Comparison of ENCODE assay signal across 26 cellular contexts in genomic region chr5:55498466-55498865, GRCh38. TPM values are rescaled to one million over a fixed set of nuclear protein-coding genes. Genes with fewer than 3 reads are reported as not detected.
DNase-seq lines count a peak whose midpoint lies in the region; ATAC-seq, FAIRE-seq and TF ChIP-seq lines count a peak whose summit lies in the region.
"Had no signal": no experiment of that assay in that cellular context is flagged by ENCODE, and none has a peak within 500 bp of the region (broad histone marks: within the 10 kb centered on the region; RNA-seq: fewer than 3 reads in every experiment).

No MANE protein-coding gene starts in this region.

- no peak overlapping the region for H3K27ac Mint-ChIP-seq in T-cell

- BruUV-seq in HepG2 (replicated peaks; lab: Mats Ljungman, UMichigan), result no TSS peak

- TF ChIP-seq POLR2A in HepG2 (IDR thresholded peaks at IDR 0.05; ENCODE audit: insufficient read depth in 1 of 2, low read depth in 2 of 2, low read length in 2 of 2) (no peak), thyroid gland (IDR thresholded peaks at IDR 0.05) (no peak)

- no peaks in the 10 kb centered on the region for H3K9me2 ChIP-seq in GM23248 (ENCODE audit: insufficient read depth)

- H2AFZ ChIP-seq in HepG2 (ENCODE audit: low read length) (no peak overlapping the region), GM23248 (no peak overlapping the region)
- H2AFZ ChIP-seq: PC-9 had no signal

- H3K27ac ChIP-seq in HUES6 (ENCODE audit: low read depth, low read length) (0 out of 2 replicates have a peak overlapping the region, but pooled peaks have one; percentile 49), HepG2 (ENCODE audit: extremely low read length, insufficient read depth, low read length) (no peak overlapping the region), pancreas (no peak overlapping the region), GM23248 (no peak overlapping the region), thyroid gland (no peak overlapping the region)
- H3K27ac ChIP-seq: PC-9, SJCRH30 had no signal

- H3K9me3 ChIP-seq in HUES6 (ENCODE audit: control insufficient read depth, insufficient read depth, low read depth, low read length) (no peaks in the 10 kb centered on the region), HepG2 (ENCODE audit: low read length) (no peaks in the 10 kb centered on the region), pancreas (no peaks in the 10 kb centered on the region), GM23248 (ENCODE audit: low read depth) (no peaks in the 10 kb centered on the region), thyroid gland (no peaks in the 10 kb centered on the region)
- H3K9me3 ChIP-seq: SJCRH30 had no signal

- H3K79me2 ChIP-seq in HepG2 (ENCODE audit: insufficient read depth, low read length), result no peaks in the 10 kb centered on the region
- peaks cover 75% of the 10 kb centered on the region for H3K79me2 ChIP-seq in GM23248 (ENCODE audit: insufficient read depth)

- H3K36me3 ChIP-seq in HUES6 (ENCODE audit: control insufficient read depth, insufficient read depth, low read length), result no peaks in the 10 kb centered on the region
- no peaks in the 10 kb centered on the region for H3K36me3 ChIP-seq in HepG2 (replicated peaks in 1 of 2; ENCODE audit: control insufficient read depth in 1 of 2, insufficient read depth in 2 of 2, low read length in 2 of 2)
- no peaks in the 10 kb centered on the region for H3K36me3 ChIP-seq in pancreas
- H3K36me3 ChIP-seq in GM23248 (ENCODE audit: low read depth), result no peaks in the 10 kb centered on the region
- H3K36me3 ChIP-seq in thyroid gland, result no peaks in the 10 kb centered on the region
- H3K36me3 ChIP-seq: SJCRH30 had no signal

- no peaks in the 10 kb centered on the region for H3K27me3 Mint-ChIP-seq in T-cell
- H3K27me3 Mint-ChIP-seq: CD4-positive, alpha-beta memory T cell had no signal

- no peak for ATAC-seq in HepG2
- ATAC-seq in pancreas, result peak in 3 of 4 donors; percentile 39 to 73 (median 55)
- no peak for ATAC-seq in T-cell (replicated peaks in 1 of 4)
- ATAC-seq: Right ventricle myocardium inferior, SK-N-SH treated with all-trans-retinoic acid at 6 μM for 48 hours had no signal

- intact Hi-C loops in HepG2 (cut with micrococcal nuclease; ENCODE audit: unreplicated experiment) (no loop called here), pancreas (cut with DNase I) (no loop called here), thyroid gland (cut with DNase I) (no loop called here)

- no peaks in the 10 kb centered on the region for H3K27me3 ChIP-seq in HUES6 (ENCODE audit: control insufficient read depth, insufficient read depth, low read length)
- H3K27me3 ChIP-seq in HepG2 (ENCODE audit: control insufficient read depth in 1 of 2, insufficient read depth in 2 of 2, low read length in 2 of 2), result no peaks in the 10 kb centered on the region
- no peaks in the 10 kb centered on the region for H3K27me3 ChIP-seq in pancreas
- H3K27me3 ChIP-seq in GM23248 (replicated peaks; ENCODE audit: insufficient read depth), result no peaks in the 10 kb centered on the region
- no peaks in the 10 kb centered on the region for H3K27me3 ChIP-seq in thyroid gland
- H3K27me3 ChIP-seq: SJCRH30 had no signal

- H3K4me1 Mint-ChIP-seq in T-cell, result peaks cover 8 to 22% (median 22%) of the 10 kb centered on the region in 3 donors

- in situ Hi-C loops in HepG2 (cut with HindIII; ENCODE audit: extremely low pct_ligation_motif_present, low pct_unique_long_range_greater_than_20kb) (no loop called here), GM23248 (cut with MboI) (no loop called here)

- H3K4me2 ChIP-seq in HepG2 (ENCODE audit: low read depth, low read length) (no peak overlapping the region), GM23248 (ENCODE audit: unreplicated experiment) (no peak overlapping the region)
- H3K4me2 ChIP-seq: PC-9 had no signal

- TF ChIP-seq EP300 in HepG2 (IDR thresholded peaks at IDR 0.05; ENCODE audit: low read depth in 2 of 2, low read length in 2 of 2) (no peak), HepG2 (CRISPR knock-in tag; IDR thresholded peaks at IDR 0.05; ENCODE audit: borderline replicate concordance) (no peak)

- H3F3A ChIP-seq in GM23248 (ENCODE audit: insufficient read depth), result no peaks in the 10 kb centered on the region

- WGBS in HepG2 (ENCODE audit: low lambda C conversion rate), result 72% methylated on average over 2 of the region's 2 CpGs
- WGBS in pancreas, 2 donors, result 24 to 43% methylated on average over 2 of the region's 2 CpGs
- WGBS in GM23248 (ENCODE audit: low coverage in 1 of 2, low lambda C conversion rate in 2 of 2, missing lambda C conversion rate in 2 of 2), 2 experiments, result 81 to 85% methylated on average over 2 of the region's 2 CpGs
- WGBS in thyroid gland, 2 donors, result 68% methylated on average over 2 of the region's 2 CpGs

- FAIRE-seq in HepG2 (lab: Jason Lieb, UNC) (no peak), pancreas (lab: Jason Lieb, UNC) (no peak)
- FAIRE-seq: GM12892, GM19239 had no signal

- H3K4me3 Mint-ChIP-seq in T-cell, result no peak overlapping the region
- H3K4me3 Mint-ChIP-seq: CD4-positive, alpha-beta memory T cell had no signal

- H3K36me3 Mint-ChIP-seq in T-cell, result peaks cover 3% of the 10 kb centered on the region
- H3K36me3 Mint-ChIP-seq: CD4-positive, alpha-beta memory T cell had no signal

- POLR2A ChIA-PET in HepG2 (lab: Yijun Ruan, JAX), result no interaction called here
- POLR2A ChIA-PET in T-cell (lab: Charles Lee), result no interaction called here

- CTCF ChIA-PET in HepG2 (lab: Yijun Ruan, JAX; ENCODE audit: low intra/inter-chr PET ratio, low total read pairs) (no interaction called here), T-cell (lab: Charles Lee) (no interaction called here)

- TF ChIP-seq RAD21 in HepG2 (CRISPR knock-in tag; IDR thresholded peaks at IDR 0.05), result no peak

- TF ChIP-seq CTCF in HepG2 (CRISPR knock-in tag; IDR thresholded peaks at IDR 0.05) (no peak), pancreas (IDR thresholded peaks at IDR 0.05) (no peak), thyroid gland (IDR thresholded peaks at IDR 0.05) (no peak)

- H4K20me1 ChIP-seq in HepG2 (ENCODE audit: insufficient read depth, low read length) (no peaks in the 10 kb centered on the region), GM23248 (ENCODE audit: insufficient read depth) (no peaks in the 10 kb centered on the region; the same call in 1 of the 2 replicates)

- peak; percentile 22 for DNase-seq in cerebellar cortex (ENCODE audit: low spot score)
- no peak for DNase-seq in HepG2 (ENCODE audit: low spot score)
- no peak for DNase-seq in pancreas
- no peak for DNase-seq in GM23248
- DNase-seq in NCI-H1417 (lab: John Stamatoyannopoulos, UW), result no peak
- no peak for DNase-seq in thyroid gland
- DNase-seq in T-cell, result no peak
- DNase-seq: CD4-positive, alpha-beta memory T cell; COR-L47; DMS79; EL; GF-D8; H7; Kasumi-1; MV-4-11; NCI-H1105; NCI-H2029 treated with DMSO at 0.1 percent for 48 hours; NCI-H446 treated with DMSO at 0.1 percent for 48 hours; NCI-H526; PC-9; SJCRH30 had no signal

- H3K4me3 ChIP-seq in HUES6 (ENCODE audit: low read depth, low read length), result no peak overlapping the region
- no peak overlapping the region for H3K4me3 ChIP-seq in HepG2 (replicated peaks in 1 of 3; ENCODE audit: insufficient read depth in 1 of 3, low read depth in 2 of 3, low read length in 3 of 3)
- no peak overlapping the region for H3K4me3 ChIP-seq in pancreas
- no peak overlapping the region for H3K4me3 ChIP-seq in GM23248
- H3K4me3 ChIP-seq in thyroid gland (replicated peaks in 1 of 3), result no peak overlapping the region
- H3K4me3 ChIP-seq: PC-9, SJCRH30 had no signal

- H3K4me1 ChIP-seq in HUES6 (ENCODE audit: control insufficient read depth, insufficient read depth, low read length) (peaks cover 44% of the 10 kb centered on the region), HepG2 (ENCODE audit: insufficient read depth, low read length) (peaks cover 23% of the 10 kb centered on the region), pancreas (peaks cover 0 to 19% (median 12%) of the 10 kb centered on the region in 3 donors), GM23248 (ENCODE audit: insufficient read depth) (no peaks in the 10 kb centered on the region), thyroid gland (peaks cover 0 to 3% of the 10 kb centered on the region in 2 donors)
- H3K4me1 ChIP-seq: SJCRH30 had no signal

- no peaks in the 10 kb centered on the region for H3K9me3 Mint-ChIP-seq in T-cell
- H3K9me3 Mint-ChIP-seq: CD4-positive, alpha-beta memory T cell had no signal

- H3K9ac ChIP-seq in HUES6 (ENCODE audit: low read length) (no peak overlapping the region), HepG2 (ENCODE audit: insufficient read depth, low read depth, low read length) (no peak overlapping the region), GM23248 (no peak overlapping the region)

TF ChIP-seq in HepG2, 621 proteins besides CTCF, POLR2A, EP300 and RAD21 (continues in another document):
- TF ChIP-seq ZBTB20 (CRISPR knock-in tag; IDR thresholded peaks at IDR 0.05; ENCODE audit: borderline replicate concordance, low read depth) (no peak), RARA (CRISPR knock-in tag; IDR thresholded peaks at IDR 0.05) (peak; percentile 8; the same call in 1 of the 2 replicates)

RNA-seq across cellular contexts. Expression of gene PLPP1, which starts 36.3 kb away (rescaled TPM):
- total RNA-seq in HepG2 (2016; rRNA removed; fragmentation: Illumina TruSeq; extraction: Trizol) (5.2 and 7.3 TPM in 2 replicates), pancreas (10 to 100 TPM; 11.5 to 28.0 (median 17.1) TPM), thyroid gland (100 to 1,000 TPM; 172 to 284 (median 248) TPM), T-cell (10 to 100 TPM in 2 of 5 donors, 1 to 10 TPM in 3; 7.2 to 15.5 (median 8.6) TPM)
- 5.0 and 6.0 TPM in 2 replicates for total RNA-seq in HepG2 (2016; cell fraction: cytosol; rRNA removed; fragmentation: Illumina TruSeq; extraction: Trizol; ENCODE audit: low read depth)
- total RNA-seq in HepG2 (2016; cell fraction: insoluble cytoplasmic fraction; rRNA removed; fragmentation: Illumina TruSeq; extraction: Trizol), result 4.9 and 6.7 TPM in 2 replicates
- total RNA-seq in HepG2 (2016; cell fraction: membrane; rRNA removed; fragmentation: Illumina TruSeq; extraction: Trizol), result 5.1 and 5.2 TPM in 2 replicates
- 6.7 and 7.7 TPM in 2 replicates for total RNA-seq in HepG2 (2016; cell fraction: nucleus; rRNA removed; fragmentation: Illumina TruSeq; extraction: Trizol)
- polyA plus RNA-seq in HepG2 (2011; rRNA removed) (12.1 and 13.3 TPM in 2 replicates), pancreas (10 to 100 TPM; 23.8 to 34.9 TPM), GM23248 (2016; fragmentation: Nextera tagmentation; extraction: Ambion mirVana) (58.1 and 63.5 TPM in 2 replicates)
- 10.1 and 15.8 TPM in 2 replicates for polyA plus RNA-seq in HepG2 (2011; cell fraction: cytosol; rRNA removed)
- 4.3 and 6.7 TPM in 2 replicates for polyA plus RNA-seq in HepG2 (2011; cell fraction: nucleus; rRNA removed)
- polyA plus RNA-seq in HepG2 (2012), result 6.0 and 7.3 TPM in 2 replicates
- polyA plus RNA-seq in HepG2 (2016; cell fraction: cytosol; fragmentation: Illumina TruSeq; extraction: Trizol; ENCODE audit: low read depth), result 3.4 and 4.9 TPM in 2 replicates
- polyA plus RNA-seq in HepG2 (2016; cell fraction: insoluble cytoplasmic fraction; fragmentation: Illumina TruSeq; extraction: Trizol; ENCODE audit: low read depth), result 6.3 and 7.1 TPM in 2 replicates
- 3.3 and 4.3 TPM in 2 replicates for polyA plus RNA-seq in HepG2 (2016; cell fraction: membrane; fragmentation: Illumina TruSeq; extraction: Trizol; ENCODE audit: low read depth)
- 10.3 and 13.9 TPM in 2 replicates for polyA plus RNA-seq in HepG2 (2016; cell fraction: nucleus; fragmentation: Illumina TruSeq; extraction: Trizol; ENCODE audit: insufficient read depth, low read depth)
- polyA minus RNA-seq in HepG2 (2011; rRNA and poly(A)+ RNA removed; ENCODE audit: low replicate concordance), result 9.0 and 9.6 TPM in 2 replicates
- polyA minus RNA-seq in HepG2 (2011; cell fraction: cytosol; rRNA and poly(A)+ RNA removed), result 8.2 and 9.3 TPM in 2 replicates
- 7.9 and 9.8 TPM in 2 replicates for polyA minus RNA-seq in HepG2 (2011; cell fraction: nucleus; rRNA and poly(A)+ RNA removed)
- total RNA-seq in GM23248 (2014; rRNA removed; shearing (Covaris generic)), result 65.1 and 78.6 TPM in 2 replicates

Comparison
In these comparisons a context has a peak if more than half of its experiments do, and no peak if none do; other contexts are left out.
1. ATAC-seq: peak in pancreas (3 of 4); none in HepG2 (single experiment) and T-cell (0 of 4).